9 cellular contexts compared by ENCODE assay signal in the genomic region with DNA sequence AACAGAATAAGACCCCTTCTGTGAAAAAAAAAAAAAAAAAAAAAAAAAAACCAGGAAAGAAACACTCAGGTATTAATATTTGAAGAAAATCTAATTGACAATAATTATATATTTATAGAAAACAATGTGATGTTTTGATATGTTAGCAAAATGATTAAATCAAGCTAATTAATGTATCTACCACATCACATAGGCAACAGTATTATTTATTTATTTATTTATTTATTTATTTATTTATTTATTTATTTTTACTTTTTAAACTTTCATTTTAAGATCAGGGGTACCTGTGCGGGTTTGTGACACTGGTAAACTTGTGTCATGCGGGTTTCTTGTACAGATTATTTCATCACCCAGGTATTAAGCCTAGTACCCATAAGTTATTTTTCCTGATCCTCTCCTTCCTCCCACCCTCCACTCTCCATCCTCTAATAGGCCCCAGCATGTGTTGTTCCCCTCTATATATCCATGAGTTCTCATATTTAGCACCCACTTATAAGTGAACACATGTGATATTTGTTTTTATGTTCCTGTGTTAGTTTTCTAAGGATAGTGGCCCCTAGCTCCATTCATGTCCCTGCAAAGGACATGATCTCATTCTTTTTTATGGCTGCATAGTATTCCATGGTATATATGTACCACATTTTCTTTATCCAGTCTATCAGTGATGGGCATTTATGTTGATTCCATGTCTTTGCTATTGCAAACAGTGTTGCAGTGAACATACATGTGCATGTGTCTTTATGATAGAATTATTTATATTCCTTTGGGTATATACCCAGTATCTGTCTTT. TPM values are rescaled to one million over a fixed set of nuclear protein-coding genes. Genes with fewer than 3 reads are reported as not detected.
"Had no signal": no experiment of that assay in that cellular context is flagged by ENCODE, and none has a peak within 500 bp of the region (broad histone marks: within the 10 kb centered on the region; RNA-seq: fewer than 3 reads in every experiment).

No MANE protein-coding gene starts in this region.

RNA-seq across cellular contexts. Expression of gene OR10AD1, which starts 28.3 kb away (rescaled TPM):
- total RNA-seq: LHCN-M2, MCF 10A, NCI-H460, OCI-LY7, PC-9, Right ventricle myocardium inferior, RPMI7951, SJCRH30, SK-MEL-5 had no signal

RNA-seq across cellular contexts. Expression of gene CCDC184, which starts 47.9 kb away (rescaled TPM):
- total RNA-seq: MCF 10A, OCI-LY7, PC-9 had no signal
